1 cellular context compared by ENCODE assay signal in genomic region chr20:56468317-56469076, GRCh38.
TF ChIP-seq lines count a peak whose summit lies in the region.

Gene RTF2 (plus strand): TSS chr20:56468627. CDS start chr20:56468698, 71 bp downstream.

TF ChIP-seq in K562, 482 proteins besides CTCF, POLR2A, EP300 and RAD21 (continued from another document and continues in another):
- TF ChIP-seq ZBTB11 (CRISPR knock-in tag; IDR thresholded peaks at IDR 0.05) (peak in 2 of 3 experiments; percentile 53 to 78; a peak in 3 of 6 replicates), CBX2 (IDR thresholded peaks at IDR 0.05; ENCODE audit: insufficient read depth, low read length, poor library complexity, severe bottlenecking) (no peak), ZNF699 (CRISPR knock-in tag; IDR thresholded peaks at IDR 0.05; ENCODE audit: insufficient replicate concordance) (no peak), ETV5 (CRISPR knock-in tag; IDR thresholded peaks at IDR 0.05; ENCODE audit: low read depth) (peak; percentile 64), RAD51 (IDR thresholded peaks at IDR 0.05; ENCODE audit: borderline replicate concordance, low read depth) (no peak), POLR3G (IDR thresholded peaks at IDR 0.05; ENCODE audit: extremely low read depth, insufficient read length, insufficient replicate concordance) (no peak), ZNF740 (CRISPR knock-in tag; IDR thresholded peaks at IDR 0.05) (0 out of 2 replicates have a peak, but pooled peaks have one; percentile 20), ZNF740 (tag; IDR thresholded peaks at IDR 0.05) (no peak), ERF (CRISPR knock-in tag; IDR thresholded peaks at IDR 0.05) (no peak), TCF7L2 (IDR thresholded peaks at IDR 0.05; ENCODE audit: low read depth, low read length) (no peak), ZNF398 (CRISPR knock-in tag; IDR thresholded peaks at IDR 0.05) (no peak), RBM14 (IDR thresholded peaks at IDR 0.05; ENCODE audit: borderline replicate concordance, insufficient read depth, low read depth, low read length) (no peak), ZFP30 (CRISPR knock-in tag; IDR thresholded peaks at IDR 0.05; ENCODE audit: borderline replicate concordance) (no peak), RBM17 (IDR thresholded peaks at IDR 0.05; ENCODE audit: borderline replicate concordance, low read depth, low read length) (no peak), EZH2 (IDR thresholded peaks at IDR 0.05; ENCODE audit: borderline replicate concordance, low read depth, low read length) (no peak), MIER1 (IDR thresholded peaks at IDR 0.05; ENCODE audit: low read depth) (no peak), ZNF395 (CRISPR knock-in tag; IDR thresholded peaks at IDR 0.05) (0 out of 2 replicates have a peak, but pooled peaks have one; percentile 30), CHAMP1 (IDR thresholded peaks at IDR 0.05) (no peak), BCOR (IDR thresholded peaks at IDR 0.05) (no peak), HDAC8 (tag; IDR thresholded peaks at IDR 0.05) (no peak), CHD7 (IDR thresholded peaks at IDR 0.05; ENCODE audit: low read depth, low read length) (no peak), GATA2 (CRISPR knock-in tag; IDR thresholded peaks at IDR 0.05) (no peak), ZEB2 (IDR thresholded peaks at IDR 0.05) (no peak), NFATC3 (IDR thresholded peaks at IDR 0.05) (no peak), ZNF778 (CRISPR knock-in tag; IDR thresholded peaks at IDR 0.05) (no peak), KDM5B (IDR thresholded peaks at IDR 0.05; ENCODE audit: insufficient replicate concordance, low read depth, low read length) (peak; percentile 80), SMAD2 (IDR thresholded peaks at IDR 0.05; ENCODE audit: low read depth, low read length) (no peak), PRPF4 (IDR thresholded peaks at IDR 0.05; ENCODE audit: insufficient read depth, low read depth, low read length, poor library complexity, severe bottlenecking) (no peak), HNRNPL (IDR thresholded peaks at IDR 0.05; ENCODE audit: low read depth, low read length) (no peak), ZNF75A (CRISPR knock-in tag; IDR thresholded peaks at IDR 0.05) (no peak), CC2D1A (IDR thresholded peaks at IDR 0.05) (no peak), FOXP4 (CRISPR knock-in tag; IDR thresholded peaks at IDR 0.05; ENCODE audit: borderline replicate concordance) (no peak), CBX1 (IDR thresholded peaks at IDR 0.05; ENCODE audit: low read depth) (no peak), TCF15 (CRISPR knock-in tag; IDR thresholded peaks at IDR 0.05) (no peak)
